In genomic region chr17:35769895-35770486, GRCh38 we compare ENCODE assay signal across 1 cellular context.
A peak's percentile ranks its signal among the peaks of the same experiment; 100 is the strongest.
TF ChIP-seq lines count a peak whose summit lies in the region.

No MANE protein-coding gene starts in this region.

TF ChIP-seq in K562, 482 proteins besides CTCF, POLR2A, EP300 and RAD21:
- no peak for TF ChIP-seq FOXJ2 (tag; IDR thresholded peaks at IDR 0.05)
- TF ChIP-seq ZBTB49 (CRISPR knock-in tag; IDR thresholded peaks at IDR 0.05; ENCODE audit: borderline replicate concordance) = no peak
- TF ChIP-seq L3MBTL2 (IDR thresholded peaks at IDR 0.05) = no peak
- TF ChIP-seq MLLT1 (IDR thresholded peaks at IDR 0.05) = no peak
- TF ChIP-seq, protein P1, sequence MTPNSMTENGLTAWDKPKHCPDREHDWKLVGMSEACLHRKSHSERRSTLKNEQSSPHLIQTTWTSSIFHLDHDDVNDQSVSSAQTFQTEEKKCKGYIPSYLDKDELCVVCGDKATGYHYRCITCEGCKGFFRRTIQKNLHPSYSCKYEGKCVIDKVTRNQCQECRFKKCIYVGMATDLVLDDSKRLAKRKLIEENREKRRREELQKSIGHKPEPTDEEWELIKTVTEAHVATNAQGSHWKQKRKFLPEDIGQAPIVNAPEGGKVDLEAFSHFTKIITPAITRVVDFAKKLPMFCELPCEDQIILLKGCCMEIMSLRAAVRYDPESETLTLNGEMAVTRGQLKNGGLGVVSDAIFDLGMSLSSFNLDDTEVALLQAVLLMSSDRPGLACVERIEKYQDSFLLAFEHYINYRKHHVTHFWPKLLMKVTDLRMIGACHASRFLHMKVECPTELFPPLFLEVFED (CRISPR knock-in tag; conservative IDR thresholded peaks at IDR 0.05) = no peak
- no peak for TF ChIP-seq NELFE (IDR thresholded peaks at IDR 0.05; ENCODE audit: insufficient read depth, insufficient read length)
- TF ChIP-seq ZBTB7A (IDR thresholded peaks at IDR 0.05; ENCODE audit: borderline replicate concordance, control insufficient read depth, low read depth, low read length) = peak; percentile 20; the same call in 1 of the 2 replicates
- no peak for TF ChIP-seq MAFG (tag; conservative IDR thresholded peaks at IDR 0.05)
- TF ChIP-seq GATA2 (CRISPR knock-in tag; IDR thresholded peaks at IDR 0.05) = no peak
- TF ChIP-seq ZBTB33 (CRISPR knock-in tag; IDR thresholded peaks at IDR 0.05) = peak; percentile 94
- no peak for TF ChIP-seq ZNF785 (CRISPR knock-in tag; IDR thresholded peaks at IDR 0.05)
- TF ChIP-seq, protein P2, sequence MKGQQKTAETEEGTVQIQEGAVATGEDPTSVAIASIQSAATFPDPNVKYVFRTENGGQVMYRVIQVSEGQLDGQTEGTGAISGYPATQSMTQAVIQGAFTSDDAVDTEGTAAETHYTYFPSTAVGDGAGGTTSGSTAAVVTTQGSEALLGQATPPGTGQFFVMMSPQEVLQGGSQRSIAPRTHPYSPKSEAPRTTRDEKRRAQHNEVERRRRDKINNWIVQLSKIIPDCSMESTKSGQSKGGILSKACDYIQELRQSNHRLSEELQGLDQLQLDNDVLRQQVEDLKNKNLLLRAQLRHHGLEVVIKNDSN (CRISPR knock-in tag; IDR thresholded peaks at IDR 0.05) = no peak
- no peak for TF ChIP-seq HINFP (tag; conservative IDR thresholded peaks at IDR 0.05; ENCODE audit: low read depth)
- TF ChIP-seq, protein P3, sequence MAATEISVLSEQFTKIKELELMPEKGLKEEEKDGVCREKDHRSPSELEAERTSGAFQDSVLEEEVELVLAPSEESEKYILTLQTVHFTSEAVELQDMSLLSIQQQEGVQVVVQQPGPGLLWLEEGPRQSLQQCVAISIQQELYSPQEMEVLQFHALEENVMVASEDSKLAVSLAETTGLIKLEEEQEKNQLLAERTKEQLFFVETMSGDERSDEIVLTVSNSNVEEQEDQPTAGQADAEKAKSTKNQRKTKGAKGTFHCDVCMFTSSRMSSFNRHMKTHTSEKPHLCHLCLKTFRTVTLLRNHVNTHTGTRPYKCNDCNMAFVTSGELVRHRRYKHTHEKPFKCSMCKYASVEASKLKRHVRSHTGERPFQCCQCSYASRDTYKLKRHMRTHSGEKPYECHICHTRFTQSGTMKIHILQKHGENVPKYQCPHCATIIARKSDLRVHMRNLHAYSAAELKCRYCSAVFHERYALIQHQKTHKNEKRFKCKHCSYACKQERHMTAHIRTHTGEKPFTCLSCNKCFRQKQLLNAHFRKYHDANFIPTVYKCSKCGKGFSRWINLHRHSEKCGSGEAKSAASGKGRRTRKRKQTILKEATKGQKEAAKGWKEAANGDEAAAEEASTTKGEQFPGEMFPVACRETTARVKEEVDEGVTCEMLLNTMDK (IDR thresholded peaks at IDR 0.05; ENCODE audit: borderline replicate concordance, insufficient read depth, low read depth, low read length, poor library complexity, severe bottlenecking) = peak; percentile 20
- no peak for TF ChIP-seq RB1 (IDR thresholded peaks at IDR 0.05; ENCODE audit: low read depth)
- TF ChIP-seq POLR2G (IDR thresholded peaks at IDR 0.05; ENCODE audit: low read depth, low read length) = no peak
- no peak for TF ChIP-seq CBX8 (IDR thresholded peaks at IDR 0.05; ENCODE audit: borderline replicate concordance, extremely low read depth, low read depth, low read length, poor library complexity, severe bottlenecking)
